Comparison of ENCODE assay signal across 16 cellular contexts in the genomic region with DNA sequence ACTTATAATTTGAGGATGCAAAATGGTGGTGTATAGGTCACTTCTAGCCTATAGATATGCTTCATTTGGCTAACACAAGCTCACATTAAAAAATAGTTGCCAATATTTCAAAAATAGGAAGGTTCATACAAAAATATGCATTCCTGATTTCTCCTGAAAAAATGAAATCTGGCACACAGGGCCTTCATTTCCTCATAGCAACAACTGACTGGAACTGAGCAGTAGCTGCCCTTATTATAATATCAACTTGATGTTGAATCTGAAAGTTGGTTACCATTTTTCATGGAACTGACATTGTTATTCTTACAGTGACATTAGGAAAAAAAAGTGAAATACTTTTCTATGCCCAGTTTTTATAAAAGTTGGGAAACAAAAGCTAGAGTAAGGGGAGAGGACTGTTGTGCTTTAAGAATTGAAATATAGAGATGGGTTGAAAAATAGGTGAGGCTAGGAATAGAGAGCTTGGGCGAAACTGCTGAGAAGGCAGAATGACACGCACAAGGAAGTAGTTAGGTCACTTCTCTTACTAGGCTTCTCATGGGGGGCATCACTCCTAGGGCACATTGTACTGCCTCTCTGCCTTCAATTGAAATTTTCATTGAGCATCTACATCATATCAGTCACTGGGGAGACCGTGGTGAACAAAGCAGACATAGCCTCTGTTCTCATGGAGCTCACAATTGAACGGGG. TPM values are rescaled to one million over a fixed set of nuclear protein-coding genes. Genes with fewer than 3 reads are reported as not detected.
DNase-seq lines count a peak whose midpoint lies in the region; ATAC-seq, FAIRE-seq and TF ChIP-seq lines count a peak whose summit lies in the region.
"Had no signal": no experiment of that assay in that cellular context is flagged by ENCODE, and none has a peak within 500 bp of the region (broad histone marks: within the 10 kb centered on the region; RNA-seq: fewer than 3 reads in every experiment).

No MANE protein-coding gene starts in this region.

- no peaks in the 10 kb centered on the region for H3K79me2 ChIP-seq in MM.1S (ENCODE audit: low read length)
- H3K79me2 ChIP-seq in astrocyte (ENCODE audit: insufficient read depth, low read length) = no peaks in the 10 kb centered on the region

- no peaks in the 10 kb centered on the region for H3K27me3 Mint-ChIP-seq in astrocyte (ENCODE audit: low read depth, unreplicated experiment)
- H3K27me3 Mint-ChIP-seq: activated CD4-positive, alpha-beta T cell treated with anti-CD3 and anti-CD28 coated beads for 36 hours; activated CD8-positive, alpha-beta memory T cell treated with anti-CD3 and anti-CD28 coated beads, Interleukin-2, amount 10 ng/mL, durations not matched to agents 7 days and 5 days; B cell had no signal

- peaks cover 14% of the 10 kb centered on the region for H3K4me1 ChIP-seq in MM.1S (ENCODE audit: low read length)
- H3K4me1 ChIP-seq in astrocyte (ENCODE audit: insufficient read depth, low read length) = peaks cover 14% of the 10 kb centered on the region
- H3K4me1 ChIP-seq in thoracic aorta (ENCODE audit: control insufficient read depth in 1 of 2, low read depth in 2 of 2) = peaks cover 4 to 23% of the 10 kb centered on the region in 2 donors

- no peaks in the 10 kb centered on the region for H3K9me3 ChIP-seq in MM.1S (replicated peaks; ENCODE audit: insufficient read depth, low read length)
- H3K9me3 ChIP-seq in astrocyte (ENCODE audit: insufficient read depth, low read depth, low read length) = no peaks in the 10 kb centered on the region
- no peaks in the 10 kb centered on the region for H3K9me3 ChIP-seq in thoracic aorta

- no peak for TF ChIP-seq CTCF in MM.1S (IDR thresholded peaks at IDR 0.05; ENCODE audit: low read length)
- no peak for TF ChIP-seq CTCF in astrocyte (IDR thresholded peaks at IDR 0.05; ENCODE audit: insufficient read depth, low read depth, low read length)
- TF ChIP-seq CTCF in thoracic aorta (IDR thresholded peaks at IDR 0.05) = no peak

- DNase-seq in MM.1S (peak; percentile 42), astrocyte (ENCODE audit: low read depth) (no peak), iris pigment epithelial cell (ENCODE audit: low read depth) (peak; percentile 27), thoracic aorta (ENCODE audit: low spot score) (no peak), NOMO-1 treated with DMSO at 0.1 percent for 48 hours (lab: John Stamatoyannopoulos, UW; ENCODE audit: unreplicated experiment) (no peak)
- no peak for DNase-seq in activated CD8-positive, alpha-beta memory T cell treated with anti-CD3 and anti-CD28 coated beads, Interleukin-2, amount 50 U/mL, for 48 hours
- DNase-seq: activated CD4-positive, alpha-beta T cell treated with anti-CD3 and anti-CD28 coated beads for 36 hours; activated CD8-positive, alpha-beta memory T cell treated with anti-CD3 and anti-CD28 coated beads, Interleukin-2, amount 10 ng/mL, durations not matched to agents 7 days and 5 days; central memory CD4-positive, alpha-beta T cell; NCI-H1105; occipital lobe; stimulated activated CD4-positive, alpha-beta T cell treated with anti-CD3 and anti-CD28 coated beads, Interleukin-2, amount 100 ng/mL, for 48 hours had no signal

- no peaks in the 10 kb centered on the region for H3K9me2 ChIP-seq in MM.1S (replicated peaks; ENCODE audit: insufficient read depth, low read length)

- no peak for FAIRE-seq in astrocyte (lab: Jason Lieb, UNC)

- no peaks in the 10 kb centered on the region for H3K36me3 ChIP-seq in MM.1S (replicated peaks; ENCODE audit: insufficient read depth, low read length)
- no peaks in the 10 kb centered on the region for H3K36me3 ChIP-seq in astrocyte (ENCODE audit: insufficient read depth, low read length)
- no peaks in the 10 kb centered on the region for H3K36me3 ChIP-seq in thoracic aorta

- no peaks in the 10 kb centered on the region for H3K36me3 Mint-ChIP-seq in astrocyte (ENCODE audit: low read depth, unreplicated experiment)

- no peak for ATAC-seq in thoracic aorta (ENCODE audit: insufficient number of reproducible peaks, low FRiP score, low read depth)
- ATAC-seq in HG03469 (IDR thresholded peaks at IDR 0.05; ENCODE audit: unreplicated experiment) = no peak
- ATAC-seq: activated CD4-positive, alpha-beta T cell treated with anti-CD3 and anti-CD28 coated beads for 36 hours; activated CD8-positive, alpha-beta memory T cell treated with anti-CD3 and anti-CD28 coated beads, Interleukin-2, amount 10 ng/mL, durations not matched to agents 7 days and 5 days had no signal

- H4K20me1 ChIP-seq in MM.1S (ENCODE audit: insufficient read depth, low read length) = no peaks in the 10 kb centered on the region
- no peaks in the 10 kb centered on the region for H4K20me1 ChIP-seq in astrocyte (ENCODE audit: insufficient read depth, low read length)

- H3K9me3 Mint-ChIP-seq in astrocyte (ENCODE audit: unreplicated experiment) = no peaks in the 10 kb centered on the region

- H3K4me2 ChIP-seq in MM.1S (ENCODE audit: low read depth, low read length) = 0 out of 2 replicates have a peak overlapping the region, but pooled peaks have one; percentile 24
- H3K4me2 ChIP-seq in astrocyte (ENCODE audit: low read length) = peak overlapping the region; percentile 56

- H2AFZ ChIP-seq in MM.1S (ENCODE audit: low read length) (peak overlapping the region; percentile 72; the same call in 1 of the 2 replicates), astrocyte (ENCODE audit: low read depth, low read length) (peak overlapping the region; percentile 52)

- H3K4me3 Mint-ChIP-seq in astrocyte (ENCODE audit: unreplicated experiment) = no peak overlapping the region
- H3K4me3 Mint-ChIP-seq: activated CD4-positive, alpha-beta T cell treated with anti-CD3 and anti-CD28 coated beads for 36 hours; activated CD8-positive, alpha-beta memory T cell treated with anti-CD3 and anti-CD28 coated beads, Interleukin-2, amount 10 ng/mL, durations not matched to agents 7 days and 5 days; B cell had no signal

- no peak overlapping the region for H3K27ac Mint-ChIP-seq in astrocyte (ENCODE audit: unreplicated experiment)
- H3K27ac Mint-ChIP-seq: activated CD4-positive, alpha-beta T cell treated with anti-CD3 and anti-CD28 coated beads for 36 hours; activated CD8-positive, alpha-beta memory T cell treated with anti-CD3 and anti-CD28 coated beads, Interleukin-2, amount 10 ng/mL, durations not matched to agents 7 days and 5 days; activated T-helper 2 cell treated with anti-CD3 and anti-CD28 coated beads, Interferon-gamma antibody, Interleukin-2, Interleukin-4, amounts not matched to agents 10 μg/mL and 5 μg/mL and 100 μg/mL, durations not matched to agents 14 hours and 24 hours and 36 hours; B cell had no signal

- H3K4me3 ChIP-seq in MM.1S (ENCODE audit: low read length) = peak overlapping the region; percentile 15; the same call in 1 of the 2 replicates
- H3K4me3 ChIP-seq in astrocyte (ENCODE audit: insufficient read depth, low read depth, low read length) = no peak overlapping the region
- H3K4me3 ChIP-seq in thoracic aorta = no peak overlapping the region

- H3K27ac ChIP-seq in MM.1S (ENCODE audit: low read length) (no peak overlapping the region), astrocyte (ENCODE audit: low read depth, low read length) (peak overlapping the region; percentile 55), thoracic aorta (peak overlapping the region; percentile 78 to 82)
- H3K27ac ChIP-seq: foreskin keratinocyte had no signal

- no peak overlapping the region for H3K9ac ChIP-seq in MM.1S (ENCODE audit: low read length)
- H3K9ac ChIP-seq in astrocyte (ENCODE audit: low read length) = no peak overlapping the region

- no peaks in the 10 kb centered on the region; the same call in 1 of the 2 replicates for H3F3A ChIP-seq in MM.1S (ENCODE audit: insufficient read depth, low read length)

- H3K27me3 ChIP-seq in MM.1S (replicated peaks; ENCODE audit: insufficient read depth, low read length) (no peaks in the 10 kb centered on the region), astrocyte (ENCODE audit: insufficient read depth, low read length) (no peaks in the 10 kb centered on the region), thoracic aorta (replicated peaks; ENCODE audit: insufficient read depth) (no peaks in the 10 kb centered on the region)
- H3K27me3 ChIP-seq: foreskin keratinocyte had no signal

- H3K4me1 Mint-ChIP-seq in astrocyte (ENCODE audit: low read depth, unreplicated experiment) = peaks cover 5% of the 10 kb centered on the region

RNA-seq across cellular contexts. Expression of a gene that starts 43.1 kb away (rescaled TPM):
- total RNA-seq in astrocyte (12.7 and 12.8 TPM in 2 replicates), thoracic aorta (10 to 100 TPM; 26.8 to 30.1 TPM)

Comparison
In these comparisons a context has a peak if more than half of its experiments do, and no peak if none do; other contexts are left out.
1. DNase-seq: peak in MM.1S (single experiment) and iris pigment epithelial cell (single experiment); none in astrocyte (single experiment), thoracic aorta (single experiment), NOMO-1 treated with DMSO at 0.1 percent for 48 hours (single experiment) and activated CD8-positive, alpha-beta memory T cell treated with anti-CD3 and anti-CD28 coated beads, Interleukin-2, amount 50 U/mL, for 48 hours (single experiment).